Comparison of ENCODE assay signal across 23 cellular contexts in genomic region chr1:112778136-112778535, GRCh38.
"Had no signal": no experiment of that assay in that cellular context is flagged by ENCODE, and none has a peak within 500 bp of the region (broad histone marks: within the 10 kb centered on the region; RNA-seq: fewer than 3 reads in every experiment).

No MANE protein-coding gene starts in this region.

- H3K36me3 Mint-ChIP-seq: naive thymus-derived CD4-positive, alpha-beta T cell had no signal

- H3K27ac ChIP-seq: epithelial cell of prostate, heart right ventricle, neutrophil, right atrium auricular region, sigmoid colon, skin epidermis, stomach, thoracic aorta, transverse colon had no signal

- H3K9me3 ChIP-seq: heart right ventricle, neutrophil, right atrium auricular region, sigmoid colon, stomach, thoracic aorta, transverse colon had no signal

- FAIRE-seq: endometrium, islet of Langerhans, urothelium cell line had no signal

- H3K36me3 ChIP-seq: heart right ventricle, neutrophil, right atrium auricular region, sigmoid colon, stomach, thoracic aorta, transverse colon had no signal

- DNase-seq: effector memory CD4-positive, alpha-beta T cell; foreskin melanocyte; heart right ventricle; hypothalamus; kidney glomerular epithelial cell; naive thymus-derived CD4-positive, alpha-beta T cell; nephron progenitor cell; posterior cingulate gyrus; sigmoid colon; stimulated activated CD4-positive, alpha-beta T cell treated with anti-CD3 and anti-CD28 coated beads, Interleukin-2, amount 100 ng/mL, for 24 hours; stimulated activated CD4-positive, alpha-beta T cell treated with anti-CD3 and anti-CD28 coated beads, Interleukin-4, amount 100 ng/mL, for 4 hours; stimulated activated naive CD4-positive, alpha-beta T cell; stomach; substantia nigra; transverse colon had no signal

- ATAC-seq: heart right ventricle; naive thymus-derived CD4-positive, alpha-beta T cell had no signal

- H3K4me1 Mint-ChIP-seq: naive thymus-derived CD4-positive, alpha-beta T cell had no signal

- H3K4me3 Mint-ChIP-seq: naive thymus-derived CD4-positive, alpha-beta T cell; nephron progenitor cell had no signal

- H3K4me3 ChIP-seq: heart right ventricle, right atrium auricular region, sigmoid colon, skin epidermis, stomach, thoracic aorta, transverse colon had no signal

- H3K27me3 ChIP-seq: neutrophil, right atrium auricular region, sigmoid colon, stomach, transverse colon had no signal

- H3K4me1 ChIP-seq: heart right ventricle, right atrium auricular region, sigmoid colon, stomach, transverse colon had no signal

- H3K27ac Mint-ChIP-seq: naive thymus-derived CD4-positive, alpha-beta T cell; nephron progenitor cell had no signal
